In genomic region chr9:116928283-116928682, GRCh38 we compare ENCODE assay signal across 22 cellular contexts.
"Had no signal": no experiment of that assay in that cellular context is flagged by ENCODE, and none has a peak within 500 bp of the region (broad histone marks: within the 10 kb centered on the region; RNA-seq: fewer than 3 reads in every experiment).

No MANE protein-coding gene starts in this region.

- H3K36me3 Mint-ChIP-seq: activated CD4-positive, alpha-beta memory T cell treated with anti-CD3 and anti-CD28 coated beads for 36 hours; activated naive CD8-positive, alpha-beta T cell treated with anti-CD3 and anti-CD28 coated beads, Interleukin-2, amount 10 ng/mL, durations not matched to agents 7 days and 5 days; mesothelial cell of epicardium; natural killer cell had no signal

- H3K4me3 Mint-ChIP-seq: activated CD4-positive, alpha-beta memory T cell treated with anti-CD3 and anti-CD28 coated beads for 36 hours; activated naive CD4-positive, alpha-beta T cell treated with anti-CD3 and anti-CD28 coated beads for 36 hours; activated naive CD8-positive, alpha-beta T cell treated with anti-CD3 and anti-CD28 coated beads, Interleukin-2, amount 10 ng/mL, durations not matched to agents 7 days and 5 days; activated T-cell treated with anti-CD3 and anti-CD28 coated beads, Interleukin-2, amount 50 U/mL, for 72 hours; mesothelial cell of epicardium; natural killer cell; T-helper 1 cell treated with Interleukin-12 subunit alpha and Interleukin-12 subunit beta and Interleukin-4 antibody, amounts not matched to agents 30 μg/mL and 1 μg/mL, for 36 hours had no signal

- ATAC-seq: activated T-cell treated with anti-CD3 and anti-CD28 coated beads, Interleukin-2, amount 50 U/mL, for 72 hours; heart right ventricle; natural killer cell had no signal

- H3K27ac ChIP-seq: breast epithelium, coronary artery, heart right ventricle, left ventricle myocardium inferior, spleen, upper lobe of left lung had no signal

- H3K27me3 Mint-ChIP-seq: activated naive CD8-positive, alpha-beta T cell treated with anti-CD3 and anti-CD28 coated beads, Interleukin-2, amount 10 ng/mL, durations not matched to agents 7 days and 5 days had no signal

- H3K27ac Mint-ChIP-seq: activated CD4-positive, alpha-beta memory T cell treated with anti-CD3 and anti-CD28 coated beads for 36 hours; activated naive CD4-positive, alpha-beta T cell treated with anti-CD3 and anti-CD28 coated beads for 36 hours; activated naive CD8-positive, alpha-beta T cell treated with anti-CD3 and anti-CD28 coated beads, Interleukin-2, amount 10 ng/mL, durations not matched to agents 7 days and 5 days; activated T-cell treated with anti-CD3 and anti-CD28 coated beads, Interleukin-2, amount 50 U/mL, for 72 hours; mesothelial cell of epicardium; natural killer cell; T-helper 1 cell treated with Interleukin-12 subunit alpha and Interleukin-12 subunit beta and Interleukin-4 antibody, amounts not matched to agents 30 μg/mL and 1 μg/mL, for 36 hours had no signal

- H3K9me3 ChIP-seq: breast epithelium, heart right ventricle, left ventricle myocardium inferior, spleen, upper lobe of left lung had no signal

- H3K36me3 ChIP-seq: breast epithelium, heart right ventricle, left ventricle myocardium inferior, spleen, upper lobe of left lung had no signal

- H3K4me3 ChIP-seq: breast epithelium, coronary artery, heart right ventricle, left ventricle myocardium inferior, spleen, upper lobe of left lung had no signal

- DNase-seq: activated CD4-positive, alpha-beta memory T cell treated with anti-CD3 and anti-CD28 coated beads for 36 hours; activated CD4-positive, alpha-beta T cell treated with anti-CD3 and anti-CD28 coated beads for 48 hours; activated effector memory CD4-positive, alpha-beta T cell treated with Interleukin-2 at 50 U/mL for 16 hours; activated naive CD4-positive, alpha-beta T cell treated with anti-CD3 and anti-CD28 coated beads for 36 hours; activated naive CD8-positive, alpha-beta T cell treated with anti-CD3 and anti-CD28 coated beads, Interleukin-2, amount 10 ng/mL, durations not matched to agents 7 days and 5 days; activated T-cell treated with anti-CD3 and anti-CD28 coated beads, Interleukin-2, amount 50 U/mL, for 72 hours; amniotic stem cell; cerebellar nuclear complex; erythroblast; foreskin fibroblast; heart right ventricle; left ventricle myocardium inferior; natural killer cell; retina; spleen; stimulated activated CD4-positive, alpha-beta T cell treated with anti-CD3 and anti-CD28 coated beads, Interleukin-4, amount 100 ng/mL, for 24 hours; stimulated activated naive CD4-positive, alpha-beta T cell treated with Interleukin-2 at 50 U/mL for 16 hours; upper lobe of left lung had no signal

- H3K4me1 ChIP-seq: breast epithelium, heart right ventricle, left ventricle myocardium inferior, spleen, upper lobe of left lung had no signal

- H3K27me3 ChIP-seq: breast epithelium, upper lobe of left lung had no signal

- H3K4me1 Mint-ChIP-seq: activated naive CD8-positive, alpha-beta T cell treated with anti-CD3 and anti-CD28 coated beads, Interleukin-2, amount 10 ng/mL, durations not matched to agents 7 days and 5 days; natural killer cell had no signal
